In genomic region chr6:156146891-156147290, GRCh38 we compare ENCODE assay signal across 19 cellular contexts.
DNase-seq lines count a peak whose midpoint lies in the region.
"Had no signal": no experiment of that assay in that cellular context is flagged by ENCODE, and none has a peak within 500 bp of the region (broad histone marks: within the 10 kb centered on the region; RNA-seq: fewer than 3 reads in every experiment).

No MANE protein-coding gene starts in this region.

- H3K27ac ChIP-seq in temporal lobe (ENCODE audit: low read depth, low read length) = peak overlapping the region; percentile 9
- H3K27ac ChIP-seq: HL-60, Peyer's patch, SJSA1 had no signal

- DNase-seq in NCI-H345 (lab: John Stamatoyannopoulos, UW) (peak; percentile 47), NCI-H345 treated with DMSO at 0.1 percent for 48 hours (lab: John Stamatoyannopoulos, UW; ENCODE audit: unreplicated experiment) (no peak), NCI-H1105 (lab: John Stamatoyannopoulos, UW) (peak; percentile 31), NCI-H774 (lab: John Stamatoyannopoulos, UW) (peak; percentile 59), D341Med (ENCODE audit: low spot score) (no peak), CD1c-positive myeloid dendritic cell (ENCODE audit: extremely low spot score) (no peak)
- DNase-seq: DND-41, HCEC 1CT, KG1, NCI-H1092, NCI-H2081 treated with DMSO at 0.1 percent for 48 hours, NCI-H226, NCI-H526 treated with DMSO at 0.1 percent for 48 hours, Peyer's patch, T-helper 1 cell, T-helper 9 cell had no signal

Comparison
In these comparisons a context has a peak if more than half of its experiments do, and no peak if none do; other contexts are left out.
1. DNase-seq: peak in NCI-H345 (single experiment), NCI-H1105 (single experiment) and NCI-H774 (single experiment); none in NCI-H345 treated with DMSO at 0.1 percent for 48 hours (single experiment), D341Med (single experiment) and CD1c-positive myeloid dendritic cell (single experiment).